Comparison of ENCODE assay signal across 2 cellular contexts in genomic region chrX:16124201-16124600, GRCh38.
TF ChIP-seq lines count a peak whose summit lies in the region.

No MANE protein-coding gene starts in this region.

TF ChIP-seq in SK-N-SH, 30 proteins besides CTCF, POLR2A, EP300 and RAD21 (continued from another document):
- TF ChIP-seq, protein P1, sequence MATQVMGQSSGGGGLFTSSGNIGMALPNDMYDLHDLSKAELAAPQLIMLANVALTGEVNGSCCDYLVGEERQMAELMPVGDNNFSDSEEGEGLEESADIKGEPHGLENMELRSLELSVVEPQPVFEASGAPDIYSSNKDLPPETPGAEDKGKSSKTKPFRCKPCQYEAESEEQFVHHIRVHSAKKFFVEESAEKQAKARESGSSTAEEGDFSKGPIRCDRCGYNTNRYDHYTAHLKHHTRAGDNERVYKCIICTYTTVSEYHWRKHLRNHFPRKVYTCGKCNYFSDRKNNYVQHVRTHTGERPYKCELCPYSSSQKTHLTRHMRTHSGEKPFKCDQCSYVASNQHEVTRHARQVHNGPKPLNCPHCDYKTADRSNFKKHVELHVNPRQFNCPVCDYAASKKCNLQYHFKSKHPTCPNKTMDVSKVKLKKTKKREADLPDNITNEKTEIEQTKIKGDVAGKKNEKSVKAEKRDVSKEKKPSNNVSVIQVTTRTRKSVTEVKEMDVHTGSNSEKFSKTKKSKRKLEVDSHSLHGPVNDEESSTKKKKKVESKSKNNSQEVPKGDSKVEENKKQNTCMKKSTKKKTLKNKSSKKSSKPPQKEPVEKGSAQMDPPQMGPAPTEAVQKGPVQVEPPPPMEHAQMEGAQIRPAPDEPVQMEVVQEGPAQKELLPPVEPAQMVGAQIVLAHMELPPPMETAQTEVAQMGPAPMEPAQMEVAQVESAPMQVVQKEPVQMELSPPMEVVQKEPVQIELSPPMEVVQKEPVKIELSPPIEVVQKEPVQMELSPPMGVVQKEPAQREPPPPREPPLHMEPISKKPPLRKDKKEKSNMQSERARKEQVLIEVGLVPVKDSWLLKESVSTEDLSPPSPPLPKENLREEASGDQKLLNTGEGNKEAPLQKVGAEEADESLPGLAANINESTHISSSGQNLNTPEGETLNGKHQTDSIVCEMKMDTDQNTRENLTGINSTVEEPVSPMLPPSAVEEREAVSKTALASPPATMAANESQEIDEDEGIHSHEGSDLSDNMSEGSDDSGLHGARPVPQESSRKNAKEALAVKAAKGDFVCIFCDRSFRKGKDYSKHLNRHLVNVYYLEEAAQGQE (IDR thresholded peaks at IDR 0.05; ENCODE audit: low read depth, low read length), result no peak
- TF ChIP-seq, protein P2, sequence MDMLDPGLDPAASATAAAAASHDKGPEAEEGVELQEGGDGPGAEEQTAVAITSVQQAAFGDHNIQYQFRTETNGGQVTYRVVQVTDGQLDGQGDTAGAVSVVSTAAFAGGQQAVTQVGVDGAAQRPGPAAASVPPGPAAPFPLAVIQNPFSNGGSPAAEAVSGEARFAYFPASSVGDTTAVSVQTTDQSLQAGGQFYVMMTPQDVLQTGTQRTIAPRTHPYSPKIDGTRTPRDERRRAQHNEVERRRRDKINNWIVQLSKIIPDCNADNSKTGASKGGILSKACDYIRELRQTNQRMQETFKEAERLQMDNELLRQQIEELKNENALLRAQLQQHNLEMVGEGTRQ (IDR thresholded peaks at IDR 0.05; ENCODE audit: borderline replicate concordance, low read depth, low read length), result no peak
- TF ChIP-seq ELF1 (IDR thresholded peaks at IDR 0.05), result no peak
- no peak for TF ChIP-seq NRF1 (IDR thresholded peaks at IDR 0.05; ENCODE audit: low read depth, low read length)
- TF ChIP-seq MEF2A (IDR thresholded peaks at IDR 0.05; ENCODE audit: borderline replicate concordance, low read depth), result no peak
- TF ChIP-seq RXRA (IDR thresholded peaks at IDR 0.05; ENCODE audit: borderline replicate concordance, low read depth), result no peak
- no peak for TF ChIP-seq RFX5 (IDR thresholded peaks at IDR 0.05; ENCODE audit: low read length)
- TF ChIP-seq MXI1 (IDR thresholded peaks at IDR 0.05; ENCODE audit: low read depth, low read length), result no peak
- no peak for TF ChIP-seq SMC3 (IDR thresholded peaks at IDR 0.05; ENCODE audit: low read depth, low read length)
- no peak for TF ChIP-seq GATA2 (CRISPR knock-in tag; IDR thresholded peaks at IDR 0.05)
- TF ChIP-seq, protein P3, sequence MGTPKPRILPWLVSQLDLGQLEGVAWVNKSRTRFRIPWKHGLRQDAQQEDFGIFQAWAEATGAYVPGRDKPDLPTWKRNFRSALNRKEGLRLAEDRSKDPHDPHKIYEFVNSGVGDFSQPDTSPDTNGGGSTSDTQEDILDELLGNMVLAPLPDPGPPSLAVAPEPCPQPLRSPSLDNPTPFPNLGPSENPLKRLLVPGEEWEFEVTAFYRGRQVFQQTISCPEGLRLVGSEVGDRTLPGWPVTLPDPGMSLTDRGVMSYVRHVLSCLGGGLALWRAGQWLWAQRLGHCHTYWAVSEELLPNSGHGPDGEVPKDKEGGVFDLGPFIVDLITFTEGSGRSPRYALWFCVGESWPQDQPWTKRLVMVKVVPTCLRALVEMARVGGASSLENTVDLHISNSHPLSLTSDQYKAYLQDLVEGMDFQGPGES (IDR thresholded peaks at IDR 0.05; ENCODE audit: low read depth, low read length), result no peak
- TF ChIP-seq FOXJ3 (CRISPR knock-in tag; IDR thresholded peaks at IDR 0.05), result no peak
- no peak for TF ChIP-seq CHD2 (IDR thresholded peaks at IDR 0.05; ENCODE audit: low read length, partially characterized antibody)
- TF ChIP-seq RCOR1 (IDR thresholded peaks at IDR 0.05; ENCODE audit: low read length), result no peak
- no peak for TF ChIP-seq ZBTB33 (IDR thresholded peaks at IDR 0.05; ENCODE audit: borderline replicate concordance, low read depth)
- TF ChIP-seq YY1 (IDR thresholded peaks at IDR 0.05; ENCODE audit: low read depth), result no peak

TF ChIP-seq in SK-N-SH treated with all-trans-retinoic acid at 6 μM for 48 hours, 23 proteins besides CTCF, POLR2A, EP300 and RAD21 (continued from another document):
- no peak for TF ChIP-seq TSHZ2 (CRISPR knock-in tag; IDR thresholded peaks at IDR 0.05)
- TF ChIP-seq ISL1 (CRISPR knock-in tag; IDR thresholded peaks at IDR 0.05), result no peak
- TF ChIP-seq OSR1 (CRISPR knock-in tag; IDR thresholded peaks at IDR 0.05), result no peak
- TF ChIP-seq ZFP30 (CRISPR knock-in tag; IDR thresholded peaks at IDR 0.05), result no peak
- no peak for TF ChIP-seq ZFP3 (CRISPR knock-in tag; IDR thresholded peaks at IDR 0.05)
- no peak for TF ChIP-seq CSDC2 (CRISPR knock-in tag; IDR thresholded peaks at IDR 0.05)
- TF ChIP-seq PPARA (CRISPR knock-in tag; IDR thresholded peaks at IDR 0.05; ENCODE audit: borderline replicate concordance), result no peak
- no peak for TF ChIP-seq RARB (CRISPR knock-in tag; IDR thresholded peaks at IDR 0.05)
- no peak for TF ChIP-seq BACH2 (CRISPR knock-in tag; IDR thresholded peaks at IDR 0.05; ENCODE audit: borderline replicate concordance)
- TF ChIP-seq ZNF70 (CRISPR knock-in tag; IDR thresholded peaks at IDR 0.05), result no peak
- TF ChIP-seq SNAI2 (CRISPR knock-in tag; IDR thresholded peaks at IDR 0.05), result no peak
- TF ChIP-seq TOX (CRISPR knock-in tag; IDR thresholded peaks at IDR 0.05; ENCODE audit: borderline replicate concordance), result no peak
- no peak for TF ChIP-seq ZNF8 (CRISPR knock-in tag; IDR thresholded peaks at IDR 0.05)
- no peak for TF ChIP-seq PATZ1 (CRISPR knock-in tag; IDR thresholded peaks at IDR 0.05; ENCODE audit: borderline replicate concordance)
- no peak for TF ChIP-seq GLIS3 (CRISPR knock-in tag; IDR thresholded peaks at IDR 0.05)
